19 cellular contexts compared by ENCODE assay signal in genomic region chr2:172372436-172372835, GRCh38. TPM values are rescaled to one million over a fixed set of nuclear protein-coding genes. Genes with fewer than 3 reads are reported as not detected.
A peak's percentile ranks its signal among the peaks of the same experiment; 100 is the strongest.
DNase-seq lines count a peak whose midpoint lies in the region; ATAC-seq and TF ChIP-seq lines count a peak whose summit lies in the region.
"Had no signal": no experiment of that assay in that cellular context is flagged by ENCODE, and none has a peak within 500 bp of the region (broad histone marks: within the 10 kb centered on the region; RNA-seq: fewer than 3 reads in every experiment).

No MANE protein-coding gene starts in this region.

- H3K4me1 ChIP-seq in smooth muscle cell (ENCODE audit: low read depth) (no peaks in the 10 kb centered on the region), upper lobe of right lung (peaks cover 6% of the 10 kb centered on the region)
- H3K4me1 ChIP-seq: Peyer's patch had no signal

- H3K27me3 ChIP-seq in smooth muscle cell (ENCODE audit: low read depth) (no peaks in the 10 kb centered on the region), upper lobe of right lung (no peaks in the 10 kb centered on the region)
- H3K27me3 ChIP-seq: Peyer's patch had no signal

- ATAC-seq in upper lobe of right lung, result no peak
- ATAC-seq: HepG2 had no signal

- H3K4me2 ChIP-seq in smooth muscle cell, result no peak overlapping the region
- H3K4me2 ChIP-seq: KMS-11 had no signal

- intact Hi-C loops in upper lobe of right lung (cut with DNase I), result no loop called here

- no peaks in the 10 kb centered on the region for H3K79me2 ChIP-seq in smooth muscle cell (ENCODE audit: low read depth)

- DNase-seq in NCI-H2227 (lab: John Stamatoyannopoulos, UW; ENCODE audit: unreplicated experiment) (peak; percentile 20), NCI-H2227 treated with DMSO at 0.1 percent for 48 hours (lab: John Stamatoyannopoulos, UW) (no peak), NCI-H69 (lab: John Stamatoyannopoulos, UW) (peak; percentile 67), epithelial cell of esophagus (ENCODE audit: low read depth) (peak; percentile 96), smooth muscle cell (lab: John Stamatoyannopoulos, UW; ENCODE audit: unreplicated experiment) (no peak), NCI-H774 (lab: John Stamatoyannopoulos, UW) (no peak), iPS-NIHi7 (ENCODE audit: extremely low spot score) (no peak), upper lobe of right lung (no peak)
- DNase-seq: Calu3; CD4-positive, alpha-beta memory T cell; DMS53; NCI-H1092; NCI-H2029 treated with DMSO at 0.1 percent for 48 hours; NCI-H226; Peyer's patch; SHP77 had no signal

- H3K9me3 ChIP-seq in smooth muscle cell (replicated peaks; ENCODE audit: low read depth) (no peaks in the 10 kb centered on the region), upper lobe of right lung (no peaks in the 10 kb centered on the region)

- TF ChIP-seq CTCF in epithelial cell of esophagus (IDR thresholded peaks at IDR 0.05; ENCODE audit: insufficient read depth, low read depth, low read length, missing control alignments) (no peak), smooth muscle cell (IDR thresholded peaks at IDR 0.05; ENCODE audit: borderline replicate concordance, insufficient read depth, poor library complexity, severe bottlenecking) (no peak), upper lobe of right lung (IDR thresholded peaks at IDR 0.05) (no peak)

- no peak overlapping the region for H2AFZ ChIP-seq in smooth muscle cell (ENCODE audit: low read depth)

- H3K27ac ChIP-seq in smooth muscle cell (ENCODE audit: low read depth), result peak overlapping the region; percentile 16
- H3K27ac ChIP-seq in upper lobe of right lung, result no peak overlapping the region
- H3K27ac ChIP-seq: 22Rv1, KMS-11, Peyer's patch had no signal

- H4K20me1 ChIP-seq in smooth muscle cell (ENCODE audit: low read depth), result no peaks in the 10 kb centered on the region

- H3K4me3 ChIP-seq in epithelial cell of esophagus (ENCODE audit: low read length), result no peak overlapping the region
- H3K4me3 ChIP-seq in smooth muscle cell, result no peak overlapping the region
- H3K4me3 ChIP-seq in upper lobe of right lung, result no peak overlapping the region
- H3K4me3 ChIP-seq: Peyer's patch had no signal

- H3K36me3 ChIP-seq in smooth muscle cell (ENCODE audit: low read depth) (no peaks in the 10 kb centered on the region), upper lobe of right lung (no peaks in the 10 kb centered on the region)
- H3K36me3 ChIP-seq: Peyer's patch had no signal

- H3K9ac ChIP-seq in smooth muscle cell (ENCODE audit: low read depth), result no peak overlapping the region
- H3K9ac ChIP-seq: KMS-11 had no signal

- H3F3A ChIP-seq in smooth muscle cell (ENCODE audit: low read depth), result no peaks in the 10 kb centered on the region

RNA-seq across cellular contexts. Expression of gene ITGA6, which starts 55.0 kb away (rescaled TPM):
- total RNA-seq in smooth muscle cell, result 188 and 198 TPM in 2 replicates
- polyA plus RNA-seq in smooth muscle cell, result 11.8 and 54.7 TPM in 2 replicates
- total RNA-seq in upper lobe of right lung, result 73.0 TPM

Comparison
In these comparisons a context has a peak if more than half of its experiments do, and no peak if none do; other contexts are left out.
1. DNase-seq: peak in NCI-H2227 (single experiment), NCI-H69 (single experiment) and epithelial cell of esophagus (single experiment); none in NCI-H2227 treated with DMSO at 0.1 percent for 48 hours (single experiment), smooth muscle cell (single experiment), NCI-H774 (single experiment), iPS-NIHi7 (single experiment) and upper lobe of right lung (single experiment).